In genomic region chr5:68450245-68450852, GRCh38 we compare ENCODE assay signal across 13 cellular contexts.
DNase-seq lines count a peak whose midpoint lies in the region; ATAC-seq and TF ChIP-seq lines count a peak whose summit lies in the region.
"Had no signal": no experiment of that assay in that cellular context is flagged by ENCODE, and none has a peak within 500 bp of the region (broad histone marks: within the 10 kb centered on the region; RNA-seq: fewer than 3 reads in every experiment).

No MANE protein-coding gene starts in this region.

- peak overlapping the region; percentile 21 for H3K27ac ChIP-seq in vagina
- H3K27ac ChIP-seq: SK-N-MC had no signal

- TF ChIP-seq CTCF in mesothelial cell of epicardium (IDR thresholded peaks at IDR 0.05; ENCODE audit: unreplicated experiment) (no peak), vagina (IDR thresholded peaks at IDR 0.05) (no peak)

- DNase-seq in SIG-M5 treated with dmso at 0.1 percent for 504 hours (lab: John Stamatoyannopoulos, UW; ENCODE audit: unreplicated experiment) (peak; percentile 63), SIG-M5 (lab: John Stamatoyannopoulos, UW) (no peak), mesothelial cell of epicardium (ENCODE audit: low spot score in 2 of 2, unreplicated experiment in 2 of 2) (no peak), vagina (ENCODE audit: extremely low spot score in 2 of 2) (no peak), cardiac septum (ENCODE audit: low spot score) (no peak)
- DNase-seq: CD8-positive, alpha-beta memory T cell; H9; stimulated activated naive CD4-positive, alpha-beta T cell had no signal

- no peak overlapping the region for H3K4me3 Mint-ChIP-seq in mesothelial cell of epicardium
- H3K4me3 Mint-ChIP-seq: CD8-positive, alpha-beta memory T cell; H9 had no signal

- H3K27me3 ChIP-seq in vagina: no peaks in the 10 kb centered on the region

- H3K4me3 ChIP-seq in vagina: no peak overlapping the region
- H3K4me3 ChIP-seq: SK-N-MC had no signal

- peaks cover 29% of the 10 kb centered on the region for H3K4me1 ChIP-seq in vagina

- H3K27ac Mint-ChIP-seq in mesothelial cell of epicardium: peak overlapping the region; percentile 91
- H3K27ac Mint-ChIP-seq: activated T-helper 2 cell treated with anti-CD3 and anti-CD28 coated beads, Interferon-gamma antibody, Interleukin-2, Interleukin-4, amounts not matched to agents 10 μg/mL and 5 μg/mL and 100 μg/mL, durations not matched to agents 14 hours and 24 hours and 36 hours; H9 had no signal

- no peak for TF ChIP-seq POLR2A in vagina (IDR thresholded peaks at IDR 0.05)

- H3K27me3 Mint-ChIP-seq in mesothelial cell of epicardium (ENCODE audit: low read depth): no peaks in the 10 kb centered on the region

- peaks cover 16% of the 10 kb centered on the region for H3K36me3 Mint-ChIP-seq in mesothelial cell of epicardium
- H3K36me3 Mint-ChIP-seq: CD8-positive, alpha-beta memory T cell had no signal

- H3K36me3 ChIP-seq in vagina: no peaks in the 10 kb centered on the region

- ATAC-seq in esophagus mucosa (peak; percentile 67), GM19395 (IDR thresholded peaks at IDR 0.05; ENCODE audit: unreplicated experiment) (no peak), HG03095 (IDR thresholded peaks at IDR 0.05; ENCODE audit: unreplicated experiment) (no peak)

- peaks cover 55% of the 10 kb centered on the region for H3K4me1 Mint-ChIP-seq in mesothelial cell of epicardium

- intact Hi-C loops in vagina (cut with DNase I): loop anchor here (1.0 kb wide), 1 partner anchor 161 kb away; no protein-coding TSS in a partner anchor
- intact Hi-C loops in cardiac septum (cut with DNase I): loop anchor here (10.0 kb wide), 1 partner anchor 1206 kb away; no protein-coding TSS in a partner anchor

- H3K9me3 ChIP-seq in vagina: no peaks in the 10 kb centered on the region

- H3K9me3 Mint-ChIP-seq in mesothelial cell of epicardium: peaks cover 14% of the 10 kb centered on the region
- H3K9me3 Mint-ChIP-seq: activated T-helper 2 cell treated with anti-CD3 and anti-CD28 coated beads, Interferon-gamma antibody, Interleukin-2, Interleukin-4, amounts not matched to agents 10 μg/mL and 5 μg/mL and 100 μg/mL, durations not matched to agents 14 hours and 24 hours and 36 hours; CD8-positive, alpha-beta memory T cell had no signal
